Comparison of ENCODE assay signal across 8 cellular contexts in genomic region chr1:119613769-119614358, GRCh38. TPM values are rescaled to one million over a fixed set of nuclear protein-coding genes. Genes with fewer than 3 reads are reported as not detected.
DNase-seq lines count a peak whose midpoint lies in the region; ATAC-seq and TF ChIP-seq lines count a peak whose summit lies in the region.

No MANE protein-coding gene starts in this region.

- ATAC-seq in GM18870 (IDR thresholded peaks at IDR 0.05; ENCODE audit: unreplicated experiment) (peak; percentile 66), HG03095 (IDR thresholded peaks at IDR 0.05; ENCODE audit: unreplicated experiment) (peak; percentile 85), left colon (peak; percentile 85)

- intact Hi-C loops in left colon (cut with DNase I, micrococcal nuclease) = loop anchor here (2.0 to 5.0 kb wide), 3 partner anchors 48 to 61 kb away; no protein-coding TSS in a partner anchor

- no peak overlapping the region for H3K27ac ChIP-seq in WERI-Rb-1
- no peak overlapping the region for H3K27ac ChIP-seq in caudate nucleus (ENCODE audit: low read depth, low read length)

- H3K9me3 ChIP-seq in WERI-Rb-1 (ENCODE audit: severe bottlenecking) = no peaks in the 10 kb centered on the region

- H3K4me3 ChIP-seq in AG10803 (ENCODE audit: low read length) (no peak overlapping the region), WERI-Rb-1 (ENCODE audit: low read depth, low read length) (no peak overlapping the region)

- no peaks in the 10 kb centered on the region for H3K36me3 ChIP-seq in WERI-Rb-1

- TF ChIP-seq CTCF in AG10803 (conservative IDR thresholded peaks at IDR 0.05; ENCODE audit: low read length) (peak; percentile 83), WERI-Rb-1 (IDR thresholded peaks at IDR 0.05; ENCODE audit: low read depth, low read length) (peak; percentile 75)

- H3K27me3 ChIP-seq in WERI-Rb-1 (ENCODE audit: insufficient read depth, low read depth, severe bottlenecking) = no peaks in the 10 kb centered on the region

- DNase-seq in AG10803 (ENCODE audit: low read depth) (peak; percentile 83), NCI-H2196 (lab: John Stamatoyannopoulos, UW; ENCODE audit: unreplicated experiment) (peak; percentile 79), WERI-Rb-1 (peak; percentile 85), caudate nucleus (lab: John Stamatoyannopoulos, UW) (peak in 56 of 61 donors; percentile 35 to 88 (median 66)), left colon (peak; percentile 74 to 86)
- DNase-seq in stimulated activated CD4-positive, alpha-beta T cell treated with anti-CD3 and anti-CD28 coated beads, Interleukin-4, amount 100 ng/mL, for 1 hour = peak; percentile 59

RNA-seq across cellular contexts. Expression of gene ZNF697, which starts 34.2 kb away (rescaled TPM):
- total RNA-seq in left colon = 1 to 10 TPM; 2.0 to 3.1 TPM
